In genomic region chr2:235505210-235505741, GRCh38 we compare ENCODE assay signal across 12 cellular contexts. TPM values are rescaled to one million over a fixed set of nuclear protein-coding genes. Genes with fewer than 3 reads are reported as not detected.
DNase-seq lines count a peak whose midpoint lies in the region; ATAC-seq lines count a peak whose summit lies in the region.
"Had no signal": no experiment of that assay in that cellular context is flagged by ENCODE, and none has a peak within 500 bp of the region (broad histone marks: within the 10 kb centered on the region; RNA-seq: fewer than 3 reads in every experiment).

No MANE protein-coding gene starts in this region.

- H3K9ac ChIP-seq in mucosa of rectum (ENCODE audit: low read depth in 1 of 2, low read length in 2 of 2), result peak overlapping the region in 1 of 2 donors; percentile 41

- peak overlapping the region; percentile 31 to 56 for H3K27ac ChIP-seq in mucosa of rectum (ENCODE audit: low read depth in 2 of 2, low read length in 2 of 2)
- H3K27ac ChIP-seq: foreskin keratinocyte had no signal

- H3K36me3 ChIP-seq in mucosa of rectum (ENCODE audit: control insufficient read depth in 2 of 2, insufficient read depth in 2 of 2, low read length in 2 of 2), result no peaks in the 10 kb centered on the region

- DNase-seq in Ammon's horn (ENCODE audit: low spot score), result peak; percentile 49
- peak; percentile 34 for DNase-seq in HuH-7 (ENCODE audit: low spot score)
- DNase-seq in globus pallidus (ENCODE audit: low spot score), result peak; percentile 61
- DNase-seq in NCI-H1694 treated with DMSO at 0.1 percent for 48 hours (lab: John Stamatoyannopoulos, UW), result no peak
- DNase-seq in stimulated activated naive CD4-positive, alpha-beta T cell treated with Interleukin-2 at 50 U/mL for 16 hours (lab: John Stamatoyannopoulos, UW), result no peak
- DNase-seq in mesenteric fat pad (ENCODE audit: low spot score), result no peak
- DNase-seq: activated CD4-positive, CD25-positive, alpha-beta regulatory T cell; CD4-positive, alpha-beta T cell; foreskin keratinocyte; NCI-H1105 treated with DMSO at 0.1 percent for 48 hours had no signal

- ATAC-seq in GM18907 (IDR thresholded peaks at IDR 0.05; ENCODE audit: unreplicated experiment), result no peak
- ATAC-seq: foreskin keratinocyte had no signal

- H3K4me1 ChIP-seq in mucosa of rectum (ENCODE audit: control insufficient read depth in 2 of 2, insufficient read depth in 2 of 2, low read length in 2 of 2), result peaks cover 28 to 34% of the 10 kb centered on the region in 2 donors

- H3K4me3 ChIP-seq in mucosa of rectum (ENCODE audit: low read length in 2 of 2), result no peak overlapping the region

- H3K27me3 ChIP-seq in mucosa of rectum (ENCODE audit: control insufficient read depth in 2 of 2, insufficient read depth in 2 of 2, low read length in 2 of 2), result no peaks in the 10 kb centered on the region
- H3K27me3 ChIP-seq: foreskin keratinocyte had no signal

- H3K9me3 ChIP-seq in mucosa of rectum (ENCODE audit: control insufficient read depth in 2 of 2, low read length in 2 of 2), result no peaks in the 10 kb centered on the region

RNA-seq across cellular contexts. Expression of gene AGAP1, which starts 11.4 kb away (rescaled TPM):
- total RNA-seq in mesenteric fat pad, result 26.5 TPM

Comparison
In these comparisons a context has a peak if more than half of its experiments do, and no peak if none do; other contexts are left out.
1. DNase-seq: peak in Ammon's horn (single experiment), HuH-7 (single experiment) and globus pallidus (single experiment); none in NCI-H1694 treated with DMSO at 0.1 percent for 48 hours (single experiment), stimulated activated naive CD4-positive, alpha-beta T cell treated with Interleukin-2 at 50 U/mL for 16 hours (single experiment) and mesenteric fat pad (single experiment).